Comparison of ENCODE assay signal across 13 cellular contexts in genomic region chr15:69668049-69668705, GRCh38.
DNase-seq lines count a peak whose midpoint lies in the region; ATAC-seq, FAIRE-seq and TF ChIP-seq lines count a peak whose summit lies in the region.
"Had no signal": no experiment of that assay in that cellular context is flagged by ENCODE, and none has a peak within 500 bp of the region (broad histone marks: within the 10 kb centered on the region; RNA-seq: fewer than 3 reads in every experiment).

No MANE protein-coding gene starts in this region.

- H3K9me3 Mint-ChIP-seq in activated CD8-positive, alpha-beta T cell treated with anti-CD3 and anti-CD28 coated beads for 36 hours: no peaks in the 10 kb centered on the region
- H3K9me3 Mint-ChIP-seq: activated naive CD4-positive, alpha-beta T cell treated with anti-CD3 and anti-CD28 coated beads, Interleukin-2, amount 50 U/mL, for 24 hours; H9 had no signal

- no peaks in the 10 kb centered on the region for H3K27me3 Mint-ChIP-seq in activated CD8-positive, alpha-beta T cell treated with anti-CD3 and anti-CD28 coated beads for 36 hours
- H3K27me3 Mint-ChIP-seq: activated naive CD4-positive, alpha-beta T cell treated with anti-CD3 and anti-CD28 coated beads, Interleukin-2, amount 50 U/mL, for 24 hours had no signal

- no peak for ATAC-seq in activated CD8-positive, alpha-beta T cell treated with anti-CD3 and anti-CD28 coated beads for 36 hours
- ATAC-seq in HG03521 (IDR thresholded peaks at IDR 0.05; ENCODE audit: unreplicated experiment): no peak

- POLR2A ChIA-PET in activated CD8-positive, alpha-beta T cell treated with anti-CD3 and anti-CD28 coated beads for 36 hours (lab: Charles Lee): interaction anchor here (1.4 kb wide), 1 partner anchor 44 kb away, joined by 4 read pairs; no protein-coding TSS in a partner anchor

- intact Hi-C loops in activated CD8-positive, alpha-beta T cell treated with anti-CD3 and anti-CD28 coated beads for 36 hours (cut with micrococcal nuclease): no loop called here

- H3K27ac Mint-ChIP-seq in activated CD8-positive, alpha-beta T cell treated with anti-CD3 and anti-CD28 coated beads for 36 hours: peak overlapping the region; percentile 44
- H3K27ac Mint-ChIP-seq: activated naive CD4-positive, alpha-beta T cell treated with anti-CD3 and anti-CD28 coated beads, Interleukin-2, amount 50 U/mL, for 24 hours had no signal

- no peak overlapping the region for H3K4me3 Mint-ChIP-seq in activated CD8-positive, alpha-beta T cell treated with anti-CD3 and anti-CD28 coated beads for 36 hours
- H3K4me3 Mint-ChIP-seq: H9 had no signal

- no peak for TF ChIP-seq CTCF in activated CD8-positive, alpha-beta T cell treated with anti-CD3 and anti-CD28 coated beads for 36 hours (IDR thresholded peaks at IDR 0.05)

- H3K4me1 Mint-ChIP-seq in activated CD8-positive, alpha-beta T cell treated with anti-CD3 and anti-CD28 coated beads for 36 hours (ENCODE audit: low read depth): peaks cover 45% of the 10 kb centered on the region

- peak; percentile 42 for DNase-seq in NK-92 treated with Interleukin-12 subunit alpha and Interleukin-12 subunit beta, amount 100 ng/mL, for 24 hours (lab: John Stamatoyannopoulos, UW)
- no peak for DNase-seq in NK-92 (lab: John Stamatoyannopoulos, UW; ENCODE audit: unreplicated experiment)
- peak; percentile 12 for DNase-seq in M059J (ENCODE audit: low read depth)
- DNase-seq in activated CD8-positive, alpha-beta T cell treated with anti-CD3 and anti-CD28 coated beads for 36 hours: no peak
- DNase-seq in retina: peak; percentile 29
- DNase-seq in activated effector memory CD4-positive, alpha-beta T cell treated with Interleukin-2 at 50 U/mL for 16 hours: no peak
- no peak for DNase-seq in urothelium cell line (ENCODE audit: low spot score)
- DNase-seq: ACHN; activated CD4-positive, CD25-positive, alpha-beta regulatory T cell treated with anti-CD3 and anti-CD28 coated beads, Interleukin-2, amount 50 U/mL, for 72 hours; H9; MG63 had no signal

- FAIRE-seq in urothelium cell line (lab: Jason Lieb, UNC): no peak

- CTCF ChIA-PET in activated CD8-positive, alpha-beta T cell treated with anti-CD3 and anti-CD28 coated beads for 36 hours (lab: Charles Lee): interaction anchor here (1.1 kb wide), 1 partner anchor 16 kb away, joined by 3 read pairs; no protein-coding TSS in a partner anchor

- H3K36me3 Mint-ChIP-seq in activated CD8-positive, alpha-beta T cell treated with anti-CD3 and anti-CD28 coated beads for 36 hours (ENCODE audit: low read depth): no peaks in the 10 kb centered on the region
- H3K36me3 Mint-ChIP-seq: activated naive CD4-positive, alpha-beta T cell treated with anti-CD3 and anti-CD28 coated beads, Interleukin-2, amount 50 U/mL, for 24 hours had no signal

Comparison
In these comparisons a context has a peak if more than half of its experiments do, and no peak if none do; other contexts are left out.
1. DNase-seq: peak in NK-92 treated with Interleukin-12 subunit alpha and Interleukin-12 subunit beta, amount 100 ng/mL, for 24 hours (single experiment), M059J (single experiment) and retina (single experiment); none in NK-92 (single experiment), activated CD8-positive, alpha-beta T cell treated with anti-CD3 and anti-CD28 coated beads for 36 hours (single experiment), activated effector memory CD4-positive, alpha-beta T cell treated with Interleukin-2 at 50 U/mL for 16 hours (single experiment) and urothelium cell line (single experiment).